Comparison of ENCODE assay signal across 9 cellular contexts in genomic region chr15:43692679-43693078, GRCh38. TPM values are rescaled to one million over a fixed set of nuclear protein-coding genes. Genes with fewer than 3 reads are reported as not detected.
"Had no signal": no experiment of that assay in that cellular context is flagged by ENCODE, and none has a peak within 500 bp of the region (broad histone marks: within the 10 kb centered on the region; RNA-seq: fewer than 3 reads in every experiment).

No MANE protein-coding gene starts in this region.

RNA-seq across cellular contexts. Expression of gene CKMT1A, which starts 1.0 kb away (rescaled TPM):
- total RNA-seq: activated B cell treated with CpG ODN at 0.5 μM for 24 hours; activated CD4-positive, alpha-beta memory T cell treated with anti-CD3 and anti-CD28 coated beads, Interleukin-2, amount 10 ng/mL, durations not matched to agents 7 days and 5 days; activated CD4-positive, alpha-beta T cell treated with anti-CD3 and anti-CD28 coated beads, Interleukin-2, amount 10 ng/mL, durations not matched to agents 7 days and 5 days; activated CD8-positive, alpha-beta memory T cell treated with anti-CD3 and anti-CD28 coated beads for 36 hours; activated CD8-positive, alpha-beta memory T cell treated with anti-CD3 and anti-CD28 coated beads, Interleukin-2, amount 10 ng/mL, durations not matched to agents 7 days and 5 days; activated CD8-positive, alpha-beta T cell treated with anti-CD3 and anti-CD28 coated beads, Interleukin-2, amount 10 ng/mL, durations not matched to agents 7 days and 5 days; T-helper 1 cell treated with Interleukin-12 subunit alpha and Interleukin-12 subunit beta and Interleukin-4 antibody, amounts not matched to agents 30 ng/mL and 1 ng/mL, for 36 hours; T-helper 17 cell; T-helper 2 cell treated with Interferon-gamma antibody and Interleukin-4, amounts not matched to agents 100 ng/mL and 5 ng/mL, for 36 hours had no signal
